Comparison of ENCODE assay signal across 9 cellular contexts in the genomic region with DNA sequence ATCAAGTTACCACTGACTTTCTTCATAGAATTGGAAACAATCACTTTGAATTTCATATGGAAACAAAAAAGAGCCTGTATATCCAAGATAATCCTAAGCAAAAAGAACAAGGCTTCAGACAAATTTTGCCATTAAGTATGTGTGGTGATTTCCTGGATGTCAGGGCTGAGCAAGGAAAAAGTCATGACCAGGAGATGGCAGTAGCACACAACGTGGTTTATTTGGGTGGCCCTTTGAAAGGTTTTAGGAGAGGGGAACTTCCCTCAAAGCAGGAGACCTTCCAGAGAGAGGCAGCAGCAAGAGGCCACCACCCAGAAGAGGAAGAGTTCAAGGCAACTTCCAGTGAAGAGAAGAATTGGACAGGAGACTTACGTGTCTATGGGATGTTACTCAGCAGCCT. TPM values are rescaled to one million over a fixed set of nuclear protein-coding genes. Genes with fewer than 3 reads are reported as not detected.
DNase-seq lines count a peak whose midpoint lies in the region; ATAC-seq and TF ChIP-seq lines count a peak whose summit lies in the region.
"Had no signal": no experiment of that assay in that cellular context is flagged by ENCODE, and none has a peak within 500 bp of the region (broad histone marks: within the 10 kb centered on the region; RNA-seq: fewer than 3 reads in every experiment).

No MANE protein-coding gene starts in this region.

- H3K4me1 Mint-ChIP-seq in activated T-helper 17 cell treated with anti-CD3 and anti-CD28 coated beads, Interleukin-2, amount 50 U/mL, for 72 hours: no peaks in the 10 kb centered on the region
- peaks cover 0 to 4% (median 0%) of the 10 kb centered on the region in 7 donors for H3K4me1 Mint-ChIP-seq in naive thymus-derived CD4-positive, alpha-beta T cell

- WGBS in tibial nerve, 2 donors: 9 to 20% methylated on average over 2 of the region's 2 CpGs

- TF ChIP-seq EP300 in tibial nerve (IDR thresholded peaks at IDR 0.05): no peak

- POLR2A ChIA-PET in naive thymus-derived CD4-positive, alpha-beta T cell (lab: Charles Lee): no interaction called here

- H3K4me3 ChIP-seq in naive thymus-derived CD4-positive, alpha-beta T cell (ENCODE audit: low read length): no peak overlapping the region
- no peak overlapping the region for H3K4me3 ChIP-seq in tibial nerve

- intact Hi-C loops in naive thymus-derived CD4-positive, alpha-beta T cell (cut with micrococcal nuclease): loop anchor here (1.0 to 5.0 kb wide), 3 partner anchors 344 to 453 kb away; no protein-coding TSS in a partner anchor

- no peaks in the 10 kb centered on the region for H3K9me3 Mint-ChIP-seq in activated T-helper 17 cell treated with anti-CD3 and anti-CD28 coated beads, Interleukin-2, amount 50 U/mL, for 72 hours
- H3K9me3 Mint-ChIP-seq in naive thymus-derived CD4-positive, alpha-beta T cell: peaks cover 0 to 2% (median 0%) of the 10 kb centered on the region in 11 donors
- H3K9me3 Mint-ChIP-seq: CD8-positive, alpha-beta T cell had no signal

- no peaks in the 10 kb centered on the region for H3K4me1 ChIP-seq in naive thymus-derived CD4-positive, alpha-beta T cell (ENCODE audit: control insufficient read depth in 2 of 2, insufficient read depth in 2 of 2, low read length in 2 of 2)
- no peaks in the 10 kb centered on the region for H3K4me1 ChIP-seq in tibial nerve

- peak in 2 of 5 experiments; percentile 15 to 24 for TF ChIP-seq CTCF in tibial nerve (IDR thresholded peaks at IDR 0.05)

- H3K9me3 ChIP-seq in naive thymus-derived CD4-positive, alpha-beta T cell (ENCODE audit: control insufficient read depth in 2 of 3, low read length in 3 of 3): no peaks in the 10 kb centered on the region
- H3K9me3 ChIP-seq in tibial nerve: no peaks in the 10 kb centered on the region

- no peaks in the 10 kb centered on the region for H3K36me3 Mint-ChIP-seq in activated T-helper 17 cell treated with anti-CD3 and anti-CD28 coated beads, Interleukin-2, amount 50 U/mL, for 72 hours (ENCODE audit: low read depth)
- no peaks in the 10 kb centered on the region for H3K36me3 Mint-ChIP-seq in naive thymus-derived CD4-positive, alpha-beta T cell
- H3K36me3 Mint-ChIP-seq: CD8-positive, alpha-beta T cell had no signal

- no peaks in the 10 kb centered on the region for H3K27me3 Mint-ChIP-seq in activated T-helper 17 cell treated with anti-CD3 and anti-CD28 coated beads, Interleukin-2, amount 50 U/mL, for 72 hours
- H3K27me3 Mint-ChIP-seq in naive thymus-derived CD4-positive, alpha-beta T cell: peaks cover 0 to 7% (median 0%) of the 10 kb centered on the region in 5 donors

- H3K4me3 Mint-ChIP-seq in activated T-helper 17 cell treated with anti-CD3 and anti-CD28 coated beads, Interleukin-2, amount 50 U/mL, for 72 hours: no peak overlapping the region
- H3K4me3 Mint-ChIP-seq in naive thymus-derived CD4-positive, alpha-beta T cell: no peak overlapping the region
- H3K4me3 Mint-ChIP-seq: CD8-positive, alpha-beta T cell had no signal

- H3K27ac ChIP-seq in naive thymus-derived CD4-positive, alpha-beta T cell (ENCODE audit: low read depth, low read length): no peak overlapping the region
- H3K27ac ChIP-seq in tibial nerve: no peak overlapping the region

- TF ChIP-seq POLR2A in tibial nerve (IDR thresholded peaks at IDR 0.05): no peak

- peak; percentile 47 for ATAC-seq in HG02938 (IDR thresholded peaks at IDR 0.05; ENCODE audit: unreplicated experiment)
- no peak for ATAC-seq in activated T-helper 17 cell treated with anti-CD3 and anti-CD28 coated beads, Interleukin-2, amount 50 U/mL, for 72 hours (replicated peaks)
- ATAC-seq in naive thymus-derived CD4-positive, alpha-beta T cell: peak; percentile 56
- ATAC-seq in GM21367 (IDR thresholded peaks at IDR 0.05; ENCODE audit: unreplicated experiment): no peak
- ATAC-seq: CD8-positive, alpha-beta T cell had no signal

- DNase-seq in NCI-H2107 treated with DMSO at 0.1 percent for 48 hours (lab: John Stamatoyannopoulos, UW; ENCODE audit: unreplicated experiment): peak; percentile 21
- no peak for DNase-seq in NCI-H2107 (lab: John Stamatoyannopoulos, UW)
- peak in 1 of 9 donors; percentile 10 for DNase-seq in naive thymus-derived CD4-positive, alpha-beta T cell
- no peak for DNase-seq in tibial nerve (ENCODE audit: low spot score in 2 of 2)
- DNase-seq in NK-92 (lab: John Stamatoyannopoulos, UW; ENCODE audit: unreplicated experiment): no peak

- H3K27me3 ChIP-seq in naive thymus-derived CD4-positive, alpha-beta T cell (ENCODE audit: control insufficient read depth in 2 of 2, insufficient read depth in 2 of 2, low read length in 2 of 2): no peaks in the 10 kb centered on the region
- no peaks in the 10 kb centered on the region for H3K27me3 ChIP-seq in tibial nerve

- peak overlapping the region; percentile 72 for H3K27ac Mint-ChIP-seq in activated T-helper 17 cell treated with anti-CD3 and anti-CD28 coated beads, Interleukin-2, amount 50 U/mL, for 72 hours
- H3K27ac Mint-ChIP-seq in naive thymus-derived CD4-positive, alpha-beta T cell: peak overlapping the region in 1 of 9 donors; percentile 26
- H3K27ac Mint-ChIP-seq: CD8-positive, alpha-beta T cell had no signal

- CTCF ChIA-PET in naive thymus-derived CD4-positive, alpha-beta T cell (lab: Charles Lee): no interaction called here

- no peaks in the 10 kb centered on the region for H3K36me3 ChIP-seq in naive thymus-derived CD4-positive, alpha-beta T cell (ENCODE audit: control insufficient read depth in 2 of 3, insufficient read depth in 3 of 3, low read length in 3 of 3)
- H3K36me3 ChIP-seq in tibial nerve: no peaks in the 10 kb centered on the region

RNA-seq across cellular contexts. Expression of gene ZXDB, which starts 18.1 kb away (rescaled TPM):
- 1 to 10 TPM; 5.8 to 8.9 TPM for total RNA-seq in activated T-helper 17 cell treated with anti-CD3 and anti-CD28 coated beads, Interleukin-2, amount 50 U/mL, for 72 hours
- 10 to 100 TPM in 4 of 5 experiments, 1 to 10 TPM in 1; 7.3 to 21.9 (median 13.3) TPM for total RNA-seq in naive thymus-derived CD4-positive, alpha-beta T cell
- polyA plus RNA-seq in naive thymus-derived CD4-positive, alpha-beta T cell: 1 to 10 TPM; 4.7 to 7.7 TPM
- 10 to 100 TPM in 3 of 4 donors, 1 to 10 TPM in 1; 9.6 to 18.2 (median 15.1) TPM for total RNA-seq in tibial nerve

Comparison
In these comparisons a context has a peak if more than half of its experiments do, and no peak if none do; other contexts are left out.
1. ATAC-seq: peak in HG02938 (single experiment) and naive thymus-derived CD4-positive, alpha-beta T cell (single experiment); none in activated T-helper 17 cell treated with anti-CD3 and anti-CD28 coated beads, Interleukin-2, amount 50 U/mL, for 72 hours (single experiment) and GM21367 (single experiment).